1 cellular context compared by ENCODE assay signal in genomic region chr11:88179966-88180629, GRCh38.
TF ChIP-seq lines count a peak whose summit lies in the region.

No MANE protein-coding gene starts in this region.

TF ChIP-seq in GM23338, 12 proteins besides CTCF, POLR2A, EP300 and RAD21:
- TF ChIP-seq ZNF462 (CRISPR knock-in tag; IDR thresholded peaks at IDR 0.05): no peak
- no peak for TF ChIP-seq STAT1 (IDR thresholded peaks at IDR 0.05; ENCODE audit: unreplicated experiment)
